In genomic region chr16:14300631-14301149, GRCh38 we compare ENCODE assay signal across 8 cellular contexts.
A peak's percentile ranks its signal among the peaks of the same experiment; 100 is the strongest.
DNase-seq lines count a peak whose midpoint lies in the region; ATAC-seq and TF ChIP-seq lines count a peak whose summit lies in the region.

No MANE protein-coding gene starts in this region.

- peak; percentile 48 for ATAC-seq in activated CD8-positive, alpha-beta memory T cell treated with anti-CD3 and anti-CD28 coated beads, Interleukin-2, amount 10 ng/mL, durations not matched to agents 7 days and 5 days
- ATAC-seq in HG03103 (IDR thresholded peaks at IDR 0.05; ENCODE audit: low read depth, unreplicated experiment) (peak; percentile 57), gastroesophageal sphincter (peak; percentile 81)
- ATAC-seq in activated T-helper 17 cell treated with anti-CD3 and anti-CD28 coated beads, Interleukin-2, amount 50 U/mL, for 72 hours (replicated peaks), result peak; percentile 63

- H3K27me3 Mint-ChIP-seq in activated CD8-positive, alpha-beta memory T cell treated with anti-CD3 and anti-CD28 coated beads, Interleukin-2, amount 10 ng/mL, durations not matched to agents 7 days and 5 days, result peaks cover 46% of the 10 kb centered on the region
- peaks cover 15% of the 10 kb centered on the region for H3K27me3 Mint-ChIP-seq in activated T-helper 17 cell treated with anti-CD3 and anti-CD28 coated beads, Interleukin-2, amount 50 U/mL, for 72 hours

- CTCF ChIA-PET in activated CD8-positive, alpha-beta memory T cell treated with anti-CD3 and anti-CD28 coated beads, Interleukin-2, amount 10 ng/mL, durations not matched to agents 7 days and 5 days (lab: Charles Lee), result interaction anchor here (0.9 kb wide), 1 partner anchor 15 kb away, joined by 3 read pairs; no protein-coding TSS in a partner anchor

- H3K36me3 Mint-ChIP-seq in activated CD8-positive, alpha-beta memory T cell treated with anti-CD3 and anti-CD28 coated beads, Interleukin-2, amount 10 ng/mL, durations not matched to agents 7 days and 5 days, result no peaks in the 10 kb centered on the region
- peaks cover 5% of the 10 kb centered on the region for H3K36me3 Mint-ChIP-seq in activated T-helper 17 cell treated with anti-CD3 and anti-CD28 coated beads, Interleukin-2, amount 50 U/mL, for 72 hours (ENCODE audit: low read depth)

- H3K27ac ChIP-seq in gastroesophageal sphincter, result peak overlapping the region; percentile 45 to 95 (median 92)

- no peaks in the 10 kb centered on the region for H3K9me3 ChIP-seq in gastroesophageal sphincter

- TF ChIP-seq POLR2A in gastroesophageal sphincter (IDR thresholded peaks at IDR 0.05), result no peak

- TF ChIP-seq CTCF in gastroesophageal sphincter (IDR thresholded peaks at IDR 0.05), result peak in 3 of 4 experiments; percentile 82 to 86 (median 86)

- H3K27me3 ChIP-seq in gastroesophageal sphincter, result no peaks in the 10 kb centered on the region

- H3K27ac Mint-ChIP-seq in activated CD8-positive, alpha-beta memory T cell treated with anti-CD3 and anti-CD28 coated beads, Interleukin-2, amount 10 ng/mL, durations not matched to agents 7 days and 5 days, result no peak overlapping the region
- H3K27ac Mint-ChIP-seq in activated T-helper 17 cell treated with anti-CD3 and anti-CD28 coated beads, Interleukin-2, amount 50 U/mL, for 72 hours, result no peak overlapping the region

- no peaks in the 10 kb centered on the region for H3K9me3 Mint-ChIP-seq in activated CD8-positive, alpha-beta memory T cell treated with anti-CD3 and anti-CD28 coated beads, Interleukin-2, amount 10 ng/mL, durations not matched to agents 7 days and 5 days (ENCODE audit: low read depth)
- no peaks in the 10 kb centered on the region for H3K9me3 Mint-ChIP-seq in activated T-helper 17 cell treated with anti-CD3 and anti-CD28 coated beads, Interleukin-2, amount 50 U/mL, for 72 hours

- peak overlapping the region; percentile 57 for H3K4me3 Mint-ChIP-seq in activated CD8-positive, alpha-beta memory T cell treated with anti-CD3 and anti-CD28 coated beads, Interleukin-2, amount 10 ng/mL, durations not matched to agents 7 days and 5 days
- H3K4me3 Mint-ChIP-seq in activated T-helper 17 cell treated with anti-CD3 and anti-CD28 coated beads, Interleukin-2, amount 50 U/mL, for 72 hours, result peak overlapping the region; percentile 76

- H3K4me1 ChIP-seq in gastroesophageal sphincter, result peaks cover 0 to 39% (median 2%) of the 10 kb centered on the region in 3 donors

- no peak for TF ChIP-seq EP300 in gastroesophageal sphincter (IDR thresholded peaks at IDR 0.05)

- DNase-seq in activated CD8-positive, alpha-beta memory T cell treated with anti-CD3 and anti-CD28 coated beads, Interleukin-2, amount 10 ng/mL, durations not matched to agents 7 days and 5 days, result peak; percentile 49
- DNase-seq in activated CD8-positive, alpha-beta memory T cell treated with anti-CD3 and anti-CD28 coated beads, Interleukin-2, amount 50 U/mL, for 4 hours, result no peak
- DNase-seq in NCI-H524 treated with DMSO at 0.1 percent for 48 hours (lab: John Stamatoyannopoulos, UW) (peak; percentile 48), nucleus accumbens (lab: John Stamatoyannopoulos, UW) (peak in 33 of 56 donors; percentile 12 to 54 (median 35)), NCI-H1048 (lab: John Stamatoyannopoulos, UW) (no peak)

- WGBS in gastroesophageal sphincter (ENCODE audit: low coverage in 1 of 2), 2 donors, result 17% methylated on average over 6 of the region's 13 CpGs; no CpG with 5 or more reads in 1 of the 2 donors

- H3K36me3 ChIP-seq in gastroesophageal sphincter, result no peaks in the 10 kb centered on the region

- peak overlapping the region in 1 of 2 donors; percentile 99 for H3K4me3 ChIP-seq in gastroesophageal sphincter

- H3K4me1 Mint-ChIP-seq in activated CD8-positive, alpha-beta memory T cell treated with anti-CD3 and anti-CD28 coated beads, Interleukin-2, amount 10 ng/mL, durations not matched to agents 7 days and 5 days, result peaks cover 4% of the 10 kb centered on the region
- peaks cover 7% of the 10 kb centered on the region for H3K4me1 Mint-ChIP-seq in activated T-helper 17 cell treated with anti-CD3 and anti-CD28 coated beads, Interleukin-2, amount 50 U/mL, for 72 hours

Comparison
In these comparisons a context has a peak if more than half of its experiments do, and no peak if none do; other contexts are left out.
1. DNase-seq: peak in activated CD8-positive, alpha-beta memory T cell treated with anti-CD3 and anti-CD28 coated beads, Interleukin-2, amount 10 ng/mL, durations not matched to agents 7 days and 5 days (single experiment), NCI-H524 treated with DMSO at 0.1 percent for 48 hours (single experiment) and nucleus accumbens (33 of 56); none in activated CD8-positive, alpha-beta memory T cell treated with anti-CD3 and anti-CD28 coated beads, Interleukin-2, amount 50 U/mL, for 4 hours (single experiment) and NCI-H1048 (single experiment).
2. Peak in every context shown above with its lines, with median percentiles within 50 percentile points of each other: ATAC-seq.